12 cellular contexts compared by ENCODE assay signal in genomic region chr13:98515804-98516465, GRCh38.
DNase-seq lines count a peak whose midpoint lies in the region; ATAC-seq lines count a peak whose summit lies in the region.
"Had no signal": no experiment of that assay in that cellular context is flagged by ENCODE, and none has a peak within 500 bp of the region (broad histone marks: within the 10 kb centered on the region; RNA-seq: fewer than 3 reads in every experiment).

No MANE protein-coding gene starts in this region.

- DNase-seq in activated T-cell treated with anti-CD3 and anti-CD28 coated beads, Interleukin-2, amount 50 U/mL, for 4 hours: no peak
- DNase-seq in activated T-cell treated with anti-CD3 and anti-CD28 coated beads for 4 hours (no peak), MG63 (no peak), NCI-H1092 treated with DMSO at 0.1 percent for 48 hours (lab: John Stamatoyannopoulos, UW) (no peak)
- no peak for DNase-seq in activated naive CD8-positive, alpha-beta T cell treated with anti-CD3 and anti-CD28 coated beads for 36 hours
- DNase-seq in stimulated activated naive CD8-positive, alpha-beta T cell treated with anti-CD3 and anti-CD28 coated beads, Interleukin-15, Interleukin-2, amounts not matched to agents 100 U/mL and 50 U/mL, for 24 hours: no peak
- DNase-seq: ACHN; left cardiac atrium; NCI-H2171; stimulated activated CD4-positive, alpha-beta T cell treated with anti-CD3 and anti-CD28 coated beads, Interleukin-1b, Interleukin-23, amount 100 ng/mL, for 48 hours had no signal

- peak overlapping the region; percentile 90 for H3K27ac Mint-ChIP-seq in activated naive CD8-positive, alpha-beta T cell treated with anti-CD3 and anti-CD28 coated beads for 36 hours

- H3K36me3 Mint-ChIP-seq in activated T-cell treated with anti-CD3 and anti-CD28 coated beads, Interleukin-2, amount 50 U/mL, for 4 hours (ENCODE audit: insufficient read depth): peaks cover 43% of the 10 kb centered on the region
- peaks cover 66% of the 10 kb centered on the region for H3K36me3 Mint-ChIP-seq in activated naive CD8-positive, alpha-beta T cell treated with anti-CD3 and anti-CD28 coated beads for 36 hours

- H3K27me3 ChIP-seq in MG63: no peaks in the 10 kb centered on the region

- no peak for ATAC-seq in activated T-cell treated with anti-CD3 and anti-CD28 coated beads, Interleukin-2, amount 50 U/mL, for 4 hours
- ATAC-seq in HG02885 (IDR thresholded peaks at IDR 0.05; ENCODE audit: poor library complexity, unreplicated experiment) (peak; percentile 40), HG03097 (IDR thresholded peaks at IDR 0.05; ENCODE audit: low FRiP score, unreplicated experiment) (no peak)
- peak; percentile 47 for ATAC-seq in stimulated activated naive CD8-positive, alpha-beta T cell treated with anti-CD3 and anti-CD28 coated beads, Interleukin-15, Interleukin-2, amounts not matched to agents 100 U/mL and 50 U/mL, for 24 hours
- ATAC-seq: left cardiac atrium had no signal

- peaks cover 24% of the 10 kb centered on the region for H3K36me3 ChIP-seq in MG63

- H3K9me3 ChIP-seq in MG63: no peaks in the 10 kb centered on the region

- peak overlapping the region; percentile 42 for H3K4me3 Mint-ChIP-seq in activated T-cell treated with anti-CD3 and anti-CD28 coated beads, Interleukin-2, amount 50 U/mL, for 4 hours
- H3K4me3 Mint-ChIP-seq in activated naive CD8-positive, alpha-beta T cell treated with anti-CD3 and anti-CD28 coated beads for 36 hours: peak overlapping the region; percentile 49

- no peaks in the 10 kb centered on the region for H3K9me3 Mint-ChIP-seq in activated T-cell treated with anti-CD3 and anti-CD28 coated beads, Interleukin-2, amount 50 U/mL, for 4 hours
- H3K9me3 Mint-ChIP-seq in activated naive CD8-positive, alpha-beta T cell treated with anti-CD3 and anti-CD28 coated beads for 36 hours: peaks cover 3% of the 10 kb centered on the region

- H3K4me3 ChIP-seq in MG63: no peak overlapping the region

- no peaks in the 10 kb centered on the region for H3K27me3 Mint-ChIP-seq in activated T-cell treated with anti-CD3 and anti-CD28 coated beads, Interleukin-2, amount 50 U/mL, for 4 hours (ENCODE audit: low read depth)
- no peaks in the 10 kb centered on the region for H3K27me3 Mint-ChIP-seq in activated naive CD8-positive, alpha-beta T cell treated with anti-CD3 and anti-CD28 coated beads for 36 hours

- peaks cover 96% of the 10 kb centered on the region for H3K4me1 Mint-ChIP-seq in activated T-cell treated with anti-CD3 and anti-CD28 coated beads, Interleukin-2, amount 50 U/mL, for 4 hours (ENCODE audit: low read depth)
- peaks cover 95% of the 10 kb centered on the region for H3K4me1 Mint-ChIP-seq in activated naive CD8-positive, alpha-beta T cell treated with anti-CD3 and anti-CD28 coated beads for 36 hours

Comparison
In these comparisons a context has a peak if more than half of its experiments do, and no peak if none do; other contexts are left out.
1. ATAC-seq: peak in HG02885 (single experiment) and stimulated activated naive CD8-positive, alpha-beta T cell treated with anti-CD3 and anti-CD28 coated beads, Interleukin-15, Interleukin-2, amounts not matched to agents 100 U/mL and 50 U/mL, for 24 hours (single experiment); none in activated T-cell treated with anti-CD3 and anti-CD28 coated beads, Interleukin-2, amount 50 U/mL, for 4 hours (0 of 2) and HG03097 (single experiment).